ENCODE assay signal across 8 cellular contexts in genomic region chr5:54310433-54311177, GRCh38.
DNase-seq lines count a peak whose midpoint lies in the region; ATAC-seq and TF ChIP-seq lines count a peak whose summit lies in the region.

Gene ARL15, minus strand, starts transcription at chr5:54310573.

- H3K4me3 ChIP-seq in AG09309 (ENCODE audit: control insufficient read depth, low read depth, low read length): peak within 1 kb of the TSS; percentile 83

- peak; percentile 97 for ATAC-seq in GM19025 (IDR thresholded peaks at IDR 0.05; ENCODE audit: low read depth, unreplicated experiment)
- ATAC-seq in HG03342 (IDR thresholded peaks at IDR 0.05; ENCODE audit: unreplicated experiment): peak; percentile 97

- DNase-seq in AG09309 (ENCODE audit: low read depth): peak; percentile 88
- peak; percentile 93 to 96 for DNase-seq in NCI-H446 (lab: John Stamatoyannopoulos, UW)
- peak; percentile 93 for DNase-seq in activated CD4-positive, CD25-positive, alpha-beta regulatory T cell treated with anti-CD3 and anti-CD28 coated beads, Interleukin-2, amount 50 U/mL, for 16 hours (ENCODE audit: low read depth, low spot score)
- peak; percentile 97 for DNase-seq in cerebellar cortex (ENCODE audit: low spot score)
- DNase-seq in islet precursor cell: peak; percentile 99
- DNase-seq in stimulated activated CD4-positive, alpha-beta T cell treated with anti-CD3 and anti-CD28 coated beads, Interleukin-12 subunit alpha, Interleukin-12 subunit beta, amount 100 ng/mL, for 48 hours (ENCODE audit: low read depth in 2 of 3, low spot score in 1 of 3): peak; percentile 94 to 96 (median 96)

- no peak for TF ChIP-seq CTCF in AG09309 (IDR thresholded peaks at IDR 0.05; ENCODE audit: control insufficient read depth, insufficient read depth, low read depth, low read length, missing control alignments)

Comparison
In these comparisons a context has a peak if more than half of its experiments do, and no peak if none do; other contexts are left out.
1. Peak in every context shown above with its lines: DNase-seq, ATAC-seq and H3K4me3 ChIP-seq.